In the genomic region with DNA sequence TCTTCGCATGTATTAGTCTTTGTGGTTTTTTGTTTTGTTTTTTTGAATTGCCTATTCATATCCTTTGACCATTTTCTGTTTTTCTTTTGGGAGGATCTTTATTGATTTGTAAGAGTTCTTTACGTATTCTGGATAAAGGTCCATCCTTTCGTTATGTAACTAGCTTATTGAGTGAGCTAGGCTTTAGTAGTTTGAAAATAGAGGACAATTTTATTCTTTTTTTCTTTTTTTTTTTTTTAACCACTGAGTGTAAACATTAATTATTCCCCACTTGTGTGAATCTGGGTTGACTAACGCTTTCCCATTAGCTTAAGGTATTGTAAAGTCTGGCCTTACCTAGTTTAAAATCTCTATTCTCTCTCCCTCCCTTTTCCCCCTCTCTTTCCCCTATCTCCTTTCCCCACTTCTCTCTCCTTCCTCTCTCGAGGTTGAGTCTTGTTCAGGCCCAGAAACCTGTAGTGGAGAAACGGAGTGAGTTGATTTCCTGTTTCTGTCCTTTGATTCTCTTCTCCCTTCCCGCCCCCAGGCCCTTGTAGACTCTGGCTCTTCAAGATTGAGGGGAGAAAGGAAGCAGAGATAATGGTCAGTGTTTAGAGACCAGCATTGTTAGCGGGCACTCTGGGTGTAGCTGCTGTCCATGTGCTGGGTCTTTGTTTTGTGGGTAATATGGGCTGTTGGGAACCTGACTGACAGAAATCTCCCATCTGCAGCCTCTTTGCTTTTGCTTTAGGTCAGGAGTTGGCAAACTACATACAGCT, we compare ENCODE assay signal across 1 cellular context.
TF ChIP-seq lines count a peak whose summit lies in the region.

No MANE protein-coding gene starts in this region.

TF ChIP-seq in HEK293, 187 proteins besides CTCF, POLR2A, EP300 and RAD21 (continued from another document):
- TF ChIP-seq, protein P1, sequence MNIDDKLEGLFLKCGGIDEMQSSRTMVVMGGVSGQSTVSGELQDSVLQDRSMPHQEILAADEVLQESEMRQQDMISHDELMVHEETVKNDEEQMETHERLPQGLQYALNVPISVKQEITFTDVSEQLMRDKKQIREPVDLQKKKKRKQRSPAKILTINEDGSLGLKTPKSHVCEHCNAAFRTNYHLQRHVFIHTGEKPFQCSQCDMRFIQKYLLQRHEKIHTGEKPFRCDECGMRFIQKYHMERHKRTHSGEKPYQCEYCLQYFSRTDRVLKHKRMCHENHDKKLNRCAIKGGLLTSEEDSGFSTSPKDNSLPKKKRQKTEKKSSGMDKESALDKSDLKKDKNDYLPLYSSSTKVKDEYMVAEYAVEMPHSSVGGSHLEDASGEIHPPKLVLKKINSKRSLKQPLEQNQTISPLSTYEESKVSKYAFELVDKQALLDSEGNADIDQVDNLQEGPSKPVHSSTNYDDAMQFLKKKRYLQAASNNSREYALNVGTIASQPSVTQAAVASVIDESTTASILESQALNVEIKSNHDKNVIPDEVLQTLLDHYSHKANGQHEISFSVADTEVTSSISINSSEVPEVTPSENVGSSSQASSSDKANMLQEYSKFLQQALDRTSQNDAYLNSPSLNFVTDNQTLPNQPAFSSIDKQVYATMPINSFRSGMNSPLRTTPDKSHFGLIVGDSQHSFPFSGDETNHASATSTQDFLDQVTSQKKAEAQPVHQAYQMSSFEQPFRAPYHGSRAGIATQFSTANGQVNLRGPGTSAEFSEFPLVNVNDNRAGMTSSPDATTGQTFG (tag by site-specific recombination; IDR thresholded peaks at IDR 0.05; ENCODE audit: borderline replicate concordance), result no peak
- TF ChIP-seq ZNF157 (tag by site-specific recombination; IDR thresholded peaks at IDR 0.05) (no peak), SCRT1 (tag by site-specific recombination; IDR thresholded peaks at IDR 0.05; ENCODE audit: borderline replicate concordance) (peak; percentile 78; the same call in 1 of the 2 replicates), ZNF37A (tag by site-specific recombination; IDR thresholded peaks at IDR 0.05) (no peak), ZNF394 (tag by site-specific recombination; IDR thresholded peaks at IDR 0.05; ENCODE audit: borderline replicate concordance) (peak; percentile 89), ZFP37 (tag by site-specific recombination; IDR thresholded peaks at IDR 0.05) (0 out of 2 replicates have a peak, but pooled peaks have one; percentile 29)
- TF ChIP-seq, protein P2, sequence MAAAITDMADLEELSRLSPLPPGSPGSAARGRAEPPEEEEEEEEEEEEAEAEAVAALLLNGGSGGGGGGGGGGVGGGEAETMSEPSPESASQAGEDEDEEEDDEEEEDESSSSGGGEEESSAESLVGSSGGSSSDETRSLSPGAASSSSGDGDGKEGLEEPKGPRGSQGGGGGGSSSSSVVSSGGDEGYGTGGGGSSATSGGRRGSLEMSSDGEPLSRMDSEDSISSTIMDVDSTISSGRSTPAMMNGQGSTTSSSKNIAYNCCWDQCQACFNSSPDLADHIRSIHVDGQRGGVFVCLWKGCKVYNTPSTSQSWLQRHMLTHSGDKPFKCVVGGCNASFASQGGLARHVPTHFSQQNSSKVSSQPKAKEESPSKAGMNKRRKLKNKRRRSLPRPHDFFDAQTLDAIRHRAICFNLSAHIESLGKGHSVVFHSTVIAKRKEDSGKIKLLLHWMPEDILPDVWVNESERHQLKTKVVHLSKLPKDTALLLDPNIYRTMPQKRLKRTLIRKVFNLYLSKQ (tag by site-specific recombination; IDR thresholded peaks at IDR 0.05; ENCODE audit: borderline replicate concordance), result no peak
